In genomic region chr7:32616625-32617024, GRCh38 we compare ENCODE assay signal across 11 cellular contexts.
DNase-seq lines count a peak whose midpoint lies in the region; TF ChIP-seq lines count a peak whose summit lies in the region.
"Had no signal": no experiment of that assay in that cellular context is flagged by ENCODE, and none has a peak within 500 bp of the region (broad histone marks: within the 10 kb centered on the region; RNA-seq: fewer than 3 reads in every experiment).

No MANE protein-coding gene starts in this region.

- H3K9ac ChIP-seq in SK-N-SH = no peak overlapping the region

- H3K27me3 ChIP-seq in SK-N-SH (ENCODE audit: insufficient read depth) = no peaks in the 10 kb centered on the region
- H3K27me3 ChIP-seq in Peyer's patch = no peaks in the 10 kb centered on the region

- no peaks in the 10 kb centered on the region for H4K20me1 ChIP-seq in SK-N-SH (ENCODE audit: insufficient read depth)

- no peak overlapping the region for H3K4me2 ChIP-seq in SK-N-SH

- WGBS in SK-N-SH (ENCODE audit: low lambda C conversion rate) = 82% methylated on average over 1 of the region's 1 CpG

- H3K9me3 ChIP-seq in SK-N-SH (no peaks in the 10 kb centered on the region), Peyer's patch (no peaks in the 10 kb centered on the region)

- POLR2A ChIA-PET in SK-N-SH (lab: Yijun Ruan, JAX) = no interaction called here

- CTCF ChIA-PET in SK-N-SH (lab: Yijun Ruan, JAX) = no interaction called here

- TF ChIP-seq EP300 in SK-N-SH (IDR thresholded peaks at IDR 0.05; ENCODE audit: borderline replicate concordance in 1 of 2, low read depth in 1 of 2, low read length in 1 of 2) = peak in 1 of 2 experiments; percentile 65; a peak in 1 of 4 replicates

- H3K9me2 ChIP-seq in SK-N-SH = no peaks in the 10 kb centered on the region

- DNase-seq in GM04504 (ENCODE audit: low read depth) (peak; percentile 72), SK-N-SH (no peak), fibroblast of villous mesenchyme (ENCODE audit: low read depth) (peak; percentile 44), renal cortical epithelial cell (ENCODE audit: low read depth) (peak; percentile 88), NCI-H1436 treated with DMSO at 0.1 percent for 48 hours (lab: John Stamatoyannopoulos, UW) (no peak), cerebellar nuclear complex (lab: John Stamatoyannopoulos, UW) (no peak), Peyer's patch (no peak)
- DNase-seq in activated naive CD4-positive, alpha-beta T cell treated with anti-CD3 and anti-CD28 coated beads, Interleukin-2, amount 50 U/mL, for 16 hours = no peak
- DNase-seq: activated naive CD4-positive, alpha-beta T cell treated with anti-CD3 and anti-CD28 coated beads, Interleukin-2, amount 10 ng/mL, durations not matched to agents 7 days and 5 days; NCI-H526 treated with DMSO at 0.1 percent for 48 hours had no signal

- H3K4me3 ChIP-seq in SK-N-SH (ENCODE audit: low read depth in 2 of 2, low read length in 1 of 2) = no peak overlapping the region
- H3K4me3 ChIP-seq in fibroblast of villous mesenchyme (ENCODE audit: low read depth, low read length) = no peak overlapping the region
- H3K4me3 ChIP-seq in Peyer's patch = no peak overlapping the region

- TF ChIP-seq POLR2A in Peyer's patch (IDR thresholded peaks at IDR 0.05) = no peak

- no peaks in the 10 kb centered on the region for H3K79me2 ChIP-seq in SK-N-SH (ENCODE audit: insufficient read depth)

- H3F3A ChIP-seq in SK-N-SH (replicated peaks; ENCODE audit: insufficient read depth) = peaks cover 4% of the 10 kb centered on the region

- no peaks in the 10 kb centered on the region for H3K36me3 ChIP-seq in SK-N-SH (replicated peaks in 1 of 2; ENCODE audit: control insufficient read depth in 1 of 2, insufficient read depth in 2 of 2, low read length in 1 of 2)
- H3K36me3 ChIP-seq in Peyer's patch = no peaks in the 10 kb centered on the region

- no peak overlapping the region for H2AFZ ChIP-seq in SK-N-SH (ENCODE audit: low read depth)

- H3K27ac ChIP-seq in SK-N-SH (ENCODE audit: low read depth in 2 of 2, low read length in 1 of 2) (peak overlapping the region in 1 of 2 experiments; percentile 5; a peak in 1 of 4 replicates), Peyer's patch (no peak overlapping the region)
- H3K27ac ChIP-seq: VCaP had no signal

- TF ChIP-seq RAD21 in SK-N-SH (IDR thresholded peaks at IDR 0.05; ENCODE audit: low read length) = no peak

- TF ChIP-seq CTCF in SK-N-SH (IDR thresholded peaks at IDR 0.05) (no peak), fibroblast of villous mesenchyme (IDR thresholded peaks at IDR 0.05; ENCODE audit: insufficient read depth, low read depth, low read length) (no peak), Peyer's patch (IDR thresholded peaks at IDR 0.05) (no peak)

- H3K4me1 ChIP-seq in SK-N-SH (ENCODE audit: control insufficient read depth in 1 of 2, insufficient read depth in 2 of 2, low read depth in 1 of 2, low read length in 1 of 2) (peaks cover 0 to 7% of the 10 kb centered on the region in 2 experiments; a peak in 1 of 4 replicates), Peyer's patch (no peaks in the 10 kb centered on the region)

TF ChIP-seq in SK-N-SH, 30 proteins besides CTCF, POLR2A, EP300 and RAD21 (continues in another document):
- TF ChIP-seq GATA2 (CRISPR knock-in tag; IDR thresholded peaks at IDR 0.05) = no peak
- TF ChIP-seq ELF1 (IDR thresholded peaks at IDR 0.05) = no peak
- TF ChIP-seq, protein P1, sequence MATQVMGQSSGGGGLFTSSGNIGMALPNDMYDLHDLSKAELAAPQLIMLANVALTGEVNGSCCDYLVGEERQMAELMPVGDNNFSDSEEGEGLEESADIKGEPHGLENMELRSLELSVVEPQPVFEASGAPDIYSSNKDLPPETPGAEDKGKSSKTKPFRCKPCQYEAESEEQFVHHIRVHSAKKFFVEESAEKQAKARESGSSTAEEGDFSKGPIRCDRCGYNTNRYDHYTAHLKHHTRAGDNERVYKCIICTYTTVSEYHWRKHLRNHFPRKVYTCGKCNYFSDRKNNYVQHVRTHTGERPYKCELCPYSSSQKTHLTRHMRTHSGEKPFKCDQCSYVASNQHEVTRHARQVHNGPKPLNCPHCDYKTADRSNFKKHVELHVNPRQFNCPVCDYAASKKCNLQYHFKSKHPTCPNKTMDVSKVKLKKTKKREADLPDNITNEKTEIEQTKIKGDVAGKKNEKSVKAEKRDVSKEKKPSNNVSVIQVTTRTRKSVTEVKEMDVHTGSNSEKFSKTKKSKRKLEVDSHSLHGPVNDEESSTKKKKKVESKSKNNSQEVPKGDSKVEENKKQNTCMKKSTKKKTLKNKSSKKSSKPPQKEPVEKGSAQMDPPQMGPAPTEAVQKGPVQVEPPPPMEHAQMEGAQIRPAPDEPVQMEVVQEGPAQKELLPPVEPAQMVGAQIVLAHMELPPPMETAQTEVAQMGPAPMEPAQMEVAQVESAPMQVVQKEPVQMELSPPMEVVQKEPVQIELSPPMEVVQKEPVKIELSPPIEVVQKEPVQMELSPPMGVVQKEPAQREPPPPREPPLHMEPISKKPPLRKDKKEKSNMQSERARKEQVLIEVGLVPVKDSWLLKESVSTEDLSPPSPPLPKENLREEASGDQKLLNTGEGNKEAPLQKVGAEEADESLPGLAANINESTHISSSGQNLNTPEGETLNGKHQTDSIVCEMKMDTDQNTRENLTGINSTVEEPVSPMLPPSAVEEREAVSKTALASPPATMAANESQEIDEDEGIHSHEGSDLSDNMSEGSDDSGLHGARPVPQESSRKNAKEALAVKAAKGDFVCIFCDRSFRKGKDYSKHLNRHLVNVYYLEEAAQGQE (IDR thresholded peaks at IDR 0.05; ENCODE audit: low read depth, low read length) = no peak
- TF ChIP-seq NFIC (IDR thresholded peaks at IDR 0.05; ENCODE audit: borderline replicate concordance) = peak; percentile 83
- TF ChIP-seq, protein P2, sequence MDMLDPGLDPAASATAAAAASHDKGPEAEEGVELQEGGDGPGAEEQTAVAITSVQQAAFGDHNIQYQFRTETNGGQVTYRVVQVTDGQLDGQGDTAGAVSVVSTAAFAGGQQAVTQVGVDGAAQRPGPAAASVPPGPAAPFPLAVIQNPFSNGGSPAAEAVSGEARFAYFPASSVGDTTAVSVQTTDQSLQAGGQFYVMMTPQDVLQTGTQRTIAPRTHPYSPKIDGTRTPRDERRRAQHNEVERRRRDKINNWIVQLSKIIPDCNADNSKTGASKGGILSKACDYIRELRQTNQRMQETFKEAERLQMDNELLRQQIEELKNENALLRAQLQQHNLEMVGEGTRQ (IDR thresholded peaks at IDR 0.05; ENCODE audit: borderline replicate concordance, low read depth, low read length) = no peak
- TF ChIP-seq USF1 (IDR thresholded peaks at IDR 0.05; ENCODE audit: borderline replicate concordance, low read depth) = no peak
- 0 out of 2 replicates have a peak, but pooled peaks have one; percentile 21 for TF ChIP-seq TEAD4 (IDR thresholded peaks at IDR 0.05; ENCODE audit: borderline replicate concordance, insufficient read depth)
- no peak for TF ChIP-seq NRF1 (IDR thresholded peaks at IDR 0.05; ENCODE audit: low read depth, low read length)
- TF ChIP-seq SMC3 (IDR thresholded peaks at IDR 0.05; ENCODE audit: low read depth, low read length) = no peak
- TF ChIP-seq RXRA (IDR thresholded peaks at IDR 0.05; ENCODE audit: borderline replicate concordance, low read depth) = peak; percentile 37; the same call in 1 of the 2 replicates
- TF ChIP-seq MXI1 (IDR thresholded peaks at IDR 0.05; ENCODE audit: low read depth, low read length) = no peak
- TF ChIP-seq MEF2A (IDR thresholded peaks at IDR 0.05; ENCODE audit: borderline replicate concordance, low read depth) = no peak
- TF ChIP-seq PBX3 (IDR thresholded peaks at IDR 0.05) = peak; percentile 81
- TF ChIP-seq, protein P3, sequence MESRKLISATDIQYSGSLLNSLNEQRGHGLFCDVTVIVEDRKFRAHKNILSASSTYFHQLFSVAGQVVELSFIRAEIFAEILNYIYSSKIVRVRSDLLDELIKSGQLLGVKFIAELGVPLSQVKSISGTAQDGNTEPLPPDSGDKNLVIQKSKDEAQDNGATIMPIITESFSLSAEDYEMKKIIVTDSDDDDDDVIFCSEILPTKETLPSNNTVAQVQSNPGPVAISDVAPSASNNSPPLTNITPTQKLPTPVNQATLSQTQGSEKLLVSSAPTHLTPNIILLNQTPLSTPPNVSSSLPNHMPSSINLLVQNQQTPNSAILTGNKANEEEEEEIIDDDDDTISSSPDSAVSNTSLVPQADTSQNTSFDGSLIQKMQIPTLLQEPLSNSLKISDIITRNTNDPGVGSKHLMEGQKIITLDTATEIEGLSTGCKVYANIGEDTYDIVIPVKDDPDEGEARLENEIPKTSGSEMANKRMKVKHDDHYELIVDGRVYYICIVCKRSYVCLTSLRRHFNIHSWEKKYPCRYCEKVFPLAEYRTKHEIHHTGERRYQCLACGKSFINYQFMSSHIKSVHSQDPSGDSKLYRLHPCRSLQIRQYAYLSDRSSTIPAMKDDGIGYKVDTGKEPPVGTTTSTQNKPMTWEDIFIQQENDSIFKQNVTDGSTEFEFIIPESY (IDR thresholded peaks at IDR 0.05; ENCODE audit: borderline replicate concordance, low read depth) = no peak
- TF ChIP-seq FOXJ3 (CRISPR knock-in tag; IDR thresholded peaks at IDR 0.05) = no peak
- no peak for TF ChIP-seq RCOR1 (IDR thresholded peaks at IDR 0.05; ENCODE audit: low read length)
- no peak for TF ChIP-seq CHD2 (IDR thresholded peaks at IDR 0.05; ENCODE audit: low read length, partially characterized antibody)
- no peak for TF ChIP-seq EZH2phosphoT487 (IDR thresholded peaks at IDR 0.05; ENCODE audit: borderline replicate concordance, low read depth)
- peak; percentile 80 for TF ChIP-seq FOSL2 (IDR thresholded peaks at IDR 0.05; ENCODE audit: borderline replicate concordance, low read depth)
- TF ChIP-seq SIN3A (IDR thresholded peaks at IDR 0.05; ENCODE audit: borderline replicate concordance, low read depth, low read length) = no peak

Comparison
In these comparisons a context has a peak if more than half of its experiments do, and no peak if none do; other contexts are left out.
1. DNase-seq: peak in GM04504 (single experiment), fibroblast of villous mesenchyme (single experiment) and renal cortical epithelial cell (single experiment); none in SK-N-SH (single experiment), NCI-H1436 treated with DMSO at 0.1 percent for 48 hours (single experiment), cerebellar nuclear complex (0 of 2), activated naive CD4-positive, alpha-beta T cell treated with anti-CD3 and anti-CD28 coated beads, Interleukin-2, amount 50 U/mL, for 16 hours (single experiment) and Peyer's patch (0 of 3).